In genomic region chr2:24317491-24317920, GRCh38 we compare ENCODE assay signal across 12 cellular contexts. TPM values are rescaled to one million over a fixed set of nuclear protein-coding genes. Genes with fewer than 3 reads are reported as not detected.
DNase-seq lines count a peak whose midpoint lies in the region; ATAC-seq and TF ChIP-seq lines count a peak whose summit lies in the region.
"Had no signal": no experiment of that assay in that cellular context is flagged by ENCODE, and none has a peak within 500 bp of the region (broad histone marks: within the 10 kb centered on the region; RNA-seq: fewer than 3 reads in every experiment).

No MANE protein-coding gene starts in this region.

- H2AFZ ChIP-seq in PC-3 (ENCODE audit: low read length) (no peak overlapping the region), trophoblast cell (ENCODE audit: insufficient read depth, low read length, poor library complexity) (no peak overlapping the region)

- no peak overlapping the region for H2BK12ac ChIP-seq in trophoblast cell (ENCODE audit: low read length)

- H3K4me1 ChIP-seq in PC-3 (ENCODE audit: insufficient read depth, low read length) (peaks cover 4% of the 10 kb centered on the region; the same call in 1 of the 2 replicates), trophoblast cell (ENCODE audit: control insufficient read depth in 1 of 2, insufficient read depth in 2 of 2, low read length in 2 of 2) (no peaks in the 10 kb centered on the region)
- H3K4me1 ChIP-seq: suprapubic skin had no signal

- no peak overlapping the region for H2AK5ac ChIP-seq in trophoblast cell (ENCODE audit: low read length)

- H3K14ac ChIP-seq in trophoblast cell (ENCODE audit: low read length): no peak overlapping the region

- H3K4me3 ChIP-seq in PC-3 (ENCODE audit: low read length) (no peak overlapping the region), trophoblast cell (ENCODE audit: low read depth, low read length) (no peak overlapping the region)
- H3K4me3 ChIP-seq: suprapubic skin had no signal

- H3K27ac ChIP-seq in PC-3 (ENCODE audit: low read length) (no peak overlapping the region), trophoblast cell (ENCODE audit: low read depth, low read length) (no peak overlapping the region)
- H3K27ac ChIP-seq: 22Rv1, suprapubic skin had no signal

- CTCF ChIA-PET in PC-3 (lab: Charles Lee): no interaction called here

- POLR2A ChIA-PET in PC-3 (lab: Charles Lee; ENCODE audit: unreplicated experiment): no interaction called here

- no peak overlapping the region for H3K18ac ChIP-seq in trophoblast cell (ENCODE audit: low read length)

- H3K9me2 ChIP-seq in PC-3 (replicated peaks; ENCODE audit: low read length): no peaks in the 10 kb centered on the region

- H3K4me2 ChIP-seq in PC-3 (ENCODE audit: low read length) (no peak overlapping the region), trophoblast cell (ENCODE audit: low read length) (no peak overlapping the region)

- H4K20me1 ChIP-seq in PC-3 (ENCODE audit: low read length): no peaks in the 10 kb centered on the region

- intact Hi-C loops in PC-3 (cut with micrococcal nuclease): no loop called here

- ATAC-seq in PC-3 (peak; percentile 31; the same call in 1 of the 2 replicates), left lobe of liver (peak; percentile 93), GM18909 (IDR thresholded peaks at IDR 0.05; ENCODE audit: poor library complexity, unreplicated experiment) (no peak)

- H2BK5ac ChIP-seq in trophoblast cell (ENCODE audit: low read depth, low read length, poor library complexity): no peak overlapping the region

- H3K9me3 ChIP-seq in PC-3 (ENCODE audit: low read length) (no peaks in the 10 kb centered on the region), trophoblast cell (ENCODE audit: insufficient read depth, low read depth, low read length) (no peaks in the 10 kb centered on the region)
- H3K9me3 ChIP-seq: suprapubic skin had no signal

- H3K79me2 ChIP-seq in PC-3 (ENCODE audit: low read length) (no peaks in the 10 kb centered on the region), trophoblast cell (ENCODE audit: control insufficient read depth, insufficient read depth, low read length, poor library complexity) (no peaks in the 10 kb centered on the region)

- no TSS peak for BruUV-seq in PC-3 (replicated peaks; lab: Mats Ljungman, UMichigan)

- peak; percentile 66 for DNase-seq in DMS 273 (lab: John Stamatoyannopoulos, UW; ENCODE audit: unreplicated experiment)
- no peak for DNase-seq in DMS 273 treated with DMSO at 0.1 percent for 48 hours (lab: John Stamatoyannopoulos, UW)
- peak; percentile 78 for DNase-seq in COR-L47 (lab: John Stamatoyannopoulos, UW)
- peak; percentile 25 for DNase-seq in PC-3
- DNase-seq in left lobe of liver (ENCODE audit: low spot score): peak; percentile 77
- DNase-seq in trophoblast cell: no peak
- no peak for DNase-seq in iPS-NIHi11 (ENCODE audit: low spot score)
- DNase-seq: activated effector memory CD4-positive, alpha-beta T cell treated with Interleukin-2 at 50 U/mL for 16 hours; nephron progenitor cell had no signal

- no peaks in the 10 kb centered on the region for H3K79me1 ChIP-seq in trophoblast cell (ENCODE audit: low read length)

- no peak overlapping the region for H4K12ac ChIP-seq in trophoblast cell (ENCODE audit: low read depth, low read length)

- H3K23ac ChIP-seq in trophoblast cell (ENCODE audit: low read length): no peak overlapping the region

- H3K9ac ChIP-seq in PC-3 (ENCODE audit: low read length): no peak overlapping the region
- H3K9ac ChIP-seq in trophoblast cell (ENCODE audit: low read length): no peak overlapping the region

- no peak overlapping the region for H4K91ac ChIP-seq in trophoblast cell (ENCODE audit: low read depth, low read length)

- no peaks in the 10 kb centered on the region for H3K36me3 ChIP-seq in PC-3 (ENCODE audit: low read depth, low read length)
- no peaks in the 10 kb centered on the region for H3K36me3 ChIP-seq in trophoblast cell (ENCODE audit: control insufficient read depth in 1 of 2, insufficient read depth in 2 of 2, low read length in 2 of 2)

- H2BK120ac ChIP-seq in trophoblast cell (ENCODE audit: insufficient read depth, low read length, poor library complexity): no peak overlapping the region

- TF ChIP-seq CTCF in PC-3 (conservative IDR thresholded peaks at IDR 0.05; ENCODE audit: low read depth, low read length): no peak

- no peaks in the 10 kb centered on the region for H3F3A ChIP-seq in PC-3 (ENCODE audit: low read length, unreplicated experiment)

- no peak overlapping the region for H4K8ac ChIP-seq in trophoblast cell (ENCODE audit: low read depth, low read length)

- H3K4ac ChIP-seq in trophoblast cell (ENCODE audit: low read depth, low read length): no peak overlapping the region

- H3K27me3 ChIP-seq in PC-3 (ENCODE audit: low read length): no peaks in the 10 kb centered on the region
- no peaks in the 10 kb centered on the region for H3K27me3 ChIP-seq in trophoblast cell (ENCODE audit: insufficient read depth, low read length)
- H3K27me3 ChIP-seq: suprapubic skin had no signal

RNA-seq across cellular contexts. Expression of gene ITSN2, which starts 42.8 kb away (rescaled TPM):
- 21.9 and 37.3 TPM in 2 replicates for total RNA-seq in PC-3 (2014; rRNA removed)
- total RNA-seq in left lobe of liver: 21.7 TPM
- polyA plus RNA-seq in trophoblast cell (2013): 15.1 and 15.6 TPM in 2 replicates

Comparison
In these comparisons a context has a peak if more than half of its experiments do, and no peak if none do; other contexts are left out.
1. DNase-seq: peak in DMS 273 (single experiment), COR-L47 (single experiment), PC-3 (single experiment) and left lobe of liver (single experiment); none in DMS 273 treated with DMSO at 0.1 percent for 48 hours (single experiment), trophoblast cell (0 of 2) and iPS-NIHi11 (single experiment).